Comparison of ENCODE assay signal across 28 cellular contexts in the genomic region with DNA sequence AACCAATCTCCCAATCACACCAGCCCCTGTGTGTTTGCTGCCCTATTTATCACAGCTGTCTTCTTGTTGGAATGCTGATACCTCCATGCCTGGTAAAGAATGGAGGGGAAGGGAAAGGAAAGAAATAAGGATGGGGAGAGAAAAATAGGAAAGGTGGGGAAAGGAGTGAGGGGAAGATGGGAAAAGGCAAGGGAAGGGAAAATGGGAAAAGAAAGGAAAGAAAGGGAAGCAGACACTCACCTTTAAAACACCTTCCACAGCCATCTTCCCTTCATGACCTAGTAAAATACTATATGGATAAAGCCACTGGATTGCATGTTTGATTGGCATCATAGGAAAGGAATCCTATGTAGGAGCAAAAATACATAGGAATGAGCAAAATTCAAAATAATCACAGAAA.
"Had no signal": no experiment of that assay in that cellular context is flagged by ENCODE, and none has a peak within 500 bp of the region (broad histone marks: within the 10 kb centered on the region; RNA-seq: fewer than 3 reads in every experiment).

No MANE protein-coding gene starts in this region.

- H3K79me2 ChIP-seq: hepatocyte had no signal

- FAIRE-seq: colon, endometrium, endothelial cell of umbilical vein, frontal cortex had no signal

- H3K4me1 ChIP-seq: colonic mucosa, esophagus muscularis mucosa, esophagus squamous epithelium, foreskin keratinocyte, gastroesophageal sphincter had no signal

- H3K4me3 ChIP-seq: colonic mucosa, coronary artery, dorsolateral prefrontal cortex, esophagus muscularis mucosa, esophagus squamous epithelium, gastroesophageal sphincter, heart left ventricle, heart right ventricle, hepatocyte had no signal

- H2AFZ ChIP-seq: hepatocyte had no signal

- DNase-seq: colonic mucosa; cortex of kidney; dermis blood vessel endothelial cell; dorsolateral prefrontal cortex; effector CD4-positive, alpha-beta T cell; effector CD8-positive, alpha-beta T cell; effector memory CD4-positive, alpha-beta T cell; effector memory CD8-positive, alpha-beta T cell; erythroblast; esophagus squamous epithelium; foreskin fibroblast; foreskin keratinocyte; foreskin melanocyte; glutamatergic neuron; head of caudate nucleus; heart left ventricle; heart right ventricle had no signal

- H3K27me3 Mint-ChIP-seq: dendritic cell treated with granulocyte-macrophage colony-stimulating factor and Interleukin-4, amounts not matched to agents 40 ng/mL and 50 ng/mL, for 4 days; effector memory CD8-positive, alpha-beta T cell had no signal

- H3K27me3 ChIP-seq: colonic mucosa, dorsolateral prefrontal cortex, esophagus muscularis mucosa, esophagus squamous epithelium, foreskin keratinocyte, gastroesophageal sphincter, heart left ventricle, heart right ventricle, hepatocyte had no signal

- H3K9me3 Mint-ChIP-seq: effector memory CD8-positive, alpha-beta T cell had no signal

- H3K9me3 ChIP-seq: colonic mucosa, esophagus muscularis mucosa, esophagus squamous epithelium, gastroesophageal sphincter, heart left ventricle had no signal

- H3K27ac Mint-ChIP-seq: dendritic cell treated with granulocyte-macrophage colony-stimulating factor and Interleukin-4, amounts not matched to agents 40 ng/mL and 50 ng/mL, for 4 days; effector memory CD8-positive, alpha-beta T cell had no signal

- H3K4me3 Mint-ChIP-seq: dendritic cell treated with granulocyte-macrophage colony-stimulating factor and Interleukin-4, amounts not matched to agents 40 ng/mL and 50 ng/mL, for 4 days; effector memory CD8-positive, alpha-beta T cell had no signal

- ATAC-seq: effector memory CD8-positive, alpha-beta T cell; esophagus mucosa; foreskin keratinocyte; gastroesophageal sphincter; heart left ventricle; heart right ventricle had no signal

- H3K36me3 ChIP-seq: colonic mucosa had no signal

- H3K4me2 ChIP-seq: hepatocyte had no signal

- H3K27ac ChIP-seq: colonic mucosa, coronary artery, dorsolateral prefrontal cortex, epithelial cell of prostate, esophagus muscularis mucosa, esophagus squamous epithelium, foreskin keratinocyte, gastroesophageal sphincter, heart left ventricle, heart right ventricle, hepatocyte had no signal
